ENCODE assay signal across 13 cellular contexts in genomic region chr6:34383171-34383631, GRCh38. TPM values are rescaled to one million over a fixed set of nuclear protein-coding genes. Genes with fewer than 3 reads are reported as not detected.
DNase-seq lines count a peak whose midpoint lies in the region; ATAC-seq, FAIRE-seq and TF ChIP-seq lines count a peak whose summit lies in the region.
"Had no signal": no experiment of that assay in that cellular context is flagged by ENCODE, and none has a peak within 500 bp of the region (broad histone marks: within the 10 kb centered on the region; RNA-seq: fewer than 3 reads in every experiment).

No MANE protein-coding gene starts in this region.

- no peak overlapping the region for H3K18ac ChIP-seq in H9 (ENCODE audit: insufficient read length, low read depth, low read length)

- no peak overlapping the region for H2BK5ac ChIP-seq in H9 (ENCODE audit: insufficient read length, low read length)

- H3K56ac ChIP-seq in H9 (ENCODE audit: insufficient read length, low read depth, low read length): no peak overlapping the region

- H2AFZ ChIP-seq in H9 (ENCODE audit: low read length) (no peak overlapping the region), hepatocyte (no peak overlapping the region)

- no peak for TF ChIP-seq EP300 in stomach (IDR thresholded peaks at IDR 0.05)

- H3K36me3 ChIP-seq in hepatocyte (replicated peaks; ENCODE audit: insufficient read depth, low read depth): no peaks in the 10 kb centered on the region
- peaks cover 0 to 6% (median 0%) of the 10 kb centered on the region in 4 donors for H3K36me3 ChIP-seq in stomach
- H3K36me3 ChIP-seq in small intestine (ENCODE audit: control insufficient read depth in 2 of 2, insufficient read depth in 2 of 2, low read length in 2 of 2): no peaks in the 10 kb centered on the region
- H3K36me3 ChIP-seq: Peyer's patch had no signal

- no peaks in the 10 kb centered on the region for H3K23me2 ChIP-seq in H9 (ENCODE audit: insufficient read length, low read depth, low read length, poor library complexity, severe bottlenecking)

- DNase-seq in H9: no peak
- peak; percentile 93 for DNase-seq in amniotic epithelial cell (ENCODE audit: low read depth)
- DNase-seq in hepatocyte (ENCODE audit: low spot score): peak; percentile 35
- no peak for DNase-seq in stomach
- DNase-seq in SIG-M5 treated with dmso at 0.1 percent for 504 hours (lab: John Stamatoyannopoulos, UW; ENCODE audit: unreplicated experiment): no peak
- DNase-seq in HK-2 (ENCODE audit: unreplicated experiment): no peak
- DNase-seq in small intestine: no peak
- DNase-seq: activated CD4-positive, CD25-positive, alpha-beta regulatory T cell; DMS153; left colon; NCI-H187 treated with DMSO at 0.1 percent for 48 hours; Peyer's patch had no signal

- H3K9me2 ChIP-seq in hepatocyte (replicated peaks; ENCODE audit: insufficient read depth): no peaks in the 10 kb centered on the region

- H3K4ac ChIP-seq in H9 (ENCODE audit: low read depth, low read length): no peak overlapping the region

- no peak overlapping the region for H4K91ac ChIP-seq in H9 (ENCODE audit: insufficient read length, low read depth, low read length)

- no peak overlapping the region for H3T11ph ChIP-seq in H9 (ENCODE audit: low read length)

- H4K5ac ChIP-seq in H9 (ENCODE audit: insufficient read length, low read depth, low read length): no peak overlapping the region

- H4K20me1 ChIP-seq in H9 (ENCODE audit: control insufficient read depth, insufficient read depth, insufficient read length) (no peaks in the 10 kb centered on the region), hepatocyte (ENCODE audit: insufficient read depth, poor library complexity, severe bottlenecking) (peaks cover 36% of the 10 kb centered on the region)

- intact Hi-C loops in stomach (cut with DNase I; ENCODE audit: low total_unique reads): no loop called here

- no peak for TF ChIP-seq POLR2A in stomach (IDR thresholded peaks at IDR 0.05)

- no peak overlapping the region for H3K4me3 Mint-ChIP-seq in H9

- no peak for FAIRE-seq in small intestine (lab: Jason Lieb, UNC)

- H3K14ac ChIP-seq in H9 (ENCODE audit: insufficient read depth, low read length): no peak overlapping the region

- peaks cover 31 to 45% of the 10 kb centered on the region in 2 experiments for H3K4me1 Mint-ChIP-seq in H9

- H3K36me3 Mint-ChIP-seq in H9 (ENCODE audit: insufficient read depth in 1 of 3, low read depth in 3 of 3): peaks cover 0 to 3% (median 0%) of the 10 kb centered on the region in 3 experiments; a peak in 1 of 7 replicates

- H3K9me3 ChIP-seq in H9 (ENCODE audit: control insufficient read depth, low read depth, low read length): no peaks in the 10 kb centered on the region
- no peaks in the 10 kb centered on the region for H3K9me3 ChIP-seq in hepatocyte (ENCODE audit: low read depth)
- no peaks in the 10 kb centered on the region for H3K9me3 ChIP-seq in stomach
- no peaks in the 10 kb centered on the region for H3K9me3 ChIP-seq in small intestine (ENCODE audit: control insufficient read depth, low read depth)
- H3K9me3 ChIP-seq: Peyer's patch had no signal

- H2BK120ac ChIP-seq in H9 (ENCODE audit: low read depth, low read length, poor library complexity, severe bottlenecking): no peak overlapping the region

- H2BK12ac ChIP-seq in H9 (ENCODE audit: insufficient read length, low read depth, low read length): no peak overlapping the region

- H3K9me3 Mint-ChIP-seq in H9: no peaks in the 10 kb centered on the region

- TF ChIP-seq CTCF in H9 (conservative IDR thresholded peaks at IDR 0.05) (no peak), hepatocyte (IDR thresholded peaks at IDR 0.05; ENCODE audit: poor library complexity) (no peak), stomach (IDR thresholded peaks at IDR 0.05) (no peak)

- no peak overlapping the region for H3K4me3 ChIP-seq in hepatocyte
- no peak overlapping the region for H3K4me3 ChIP-seq in stomach
- H3K4me3 ChIP-seq in small intestine (ENCODE audit: low read depth in 1 of 2, low read length in 2 of 2): no peak overlapping the region
- H3K4me3 ChIP-seq: Peyer's patch had no signal

- H3K4me2 ChIP-seq in H9 (ENCODE audit: insufficient read depth, insufficient read length, low read length) (no peak overlapping the region), hepatocyte (no peak overlapping the region)

- H3K27ac ChIP-seq in H9 (ENCODE audit: insufficient read length, low read depth, low read length): no peak overlapping the region
- peak overlapping the region; percentile 75 for H3K27ac ChIP-seq in hepatocyte
- peak overlapping the region in 3 of 5 donors; percentile 19 to 65 (median 57) for H3K27ac ChIP-seq in stomach
- H3K27ac ChIP-seq in small intestine (ENCODE audit: low read depth in 1 of 2, low read length in 1 of 2): peak overlapping the region in 1 of 2 donors; percentile 14

- no peak overlapping the region for H3K9ac ChIP-seq in H9 (ENCODE audit: extremely low read depth, insufficient read length, low read length)

- peaks cover 5% of the 10 kb centered on the region for H3K79me1 ChIP-seq in H9 (ENCODE audit: insufficient read depth, low read depth, low read length, poor library complexity, severe bottlenecking)

- H2AK5ac ChIP-seq in H9 (ENCODE audit: insufficient read length, low read length): no peak overlapping the region

- H3K23ac ChIP-seq in H9 (ENCODE audit: insufficient read length, low read depth, low read length): no peak overlapping the region

- H3K79me2 ChIP-seq in H9 (ENCODE audit: insufficient read depth, low read length) (peaks cover 20% of the 10 kb centered on the region; the same call in 1 of the 2 replicates), hepatocyte (peaks cover 91% of the 10 kb centered on the region)

- no peak for ATAC-seq in HG03159 (IDR thresholded peaks at IDR 0.05; ENCODE audit: unreplicated experiment)
- ATAC-seq: left colon had no signal

- H2BK15ac ChIP-seq in H9 (ENCODE audit: low read depth, low read length): no peak overlapping the region

- no peaks in the 10 kb centered on the region for H3K27me3 ChIP-seq in H9 (ENCODE audit: insufficient read depth, low read length)
- no peaks in the 10 kb centered on the region for H3K27me3 ChIP-seq in hepatocyte
- H3K27me3 ChIP-seq in stomach: no peaks in the 10 kb centered on the region
- H3K27me3 ChIP-seq in small intestine (ENCODE audit: control insufficient read depth in 2 of 2, insufficient read depth in 2 of 2, low read length in 2 of 2): no peaks in the 10 kb centered on the region
- H3K27me3 ChIP-seq: Peyer's patch had no signal

- no peak overlapping the region for H2BK20ac ChIP-seq in H9 (ENCODE audit: low read depth, low read length, poor library complexity, severe bottlenecking)

- H3K4me1 ChIP-seq in H9 (ENCODE audit: insufficient read depth, low read length) (peaks cover 2% of the 10 kb centered on the region), hepatocyte (ENCODE audit: insufficient read depth) (peaks cover 19% of the 10 kb centered on the region), stomach (peaks cover 15 to 42% (median 27%) of the 10 kb centered on the region in 4 donors), small intestine (ENCODE audit: control insufficient read depth in 2 of 2, insufficient read depth in 1 of 2, low read depth in 1 of 2, low read length in 1 of 2) (peaks cover 5 to 9% of the 10 kb centered on the region in 2 donors)

- no peak overlapping the region for H4K8ac ChIP-seq in H9 (replicated peaks; ENCODE audit: insufficient read length, low read depth, low read length)

- WGBS in H9 (ENCODE audit: extremely low coverage, insufficient read length, low lambda C conversion rate): no CpG with 5 or more reads among the region's 3 CpGs
- 31% methylated on average over 3 of the region's 3 CpGs for WGBS in hepatocyte (ENCODE audit: low lambda C conversion rate, missing lambda C conversion rate)
- WGBS in stomach, 5 donors: 63 to 78% (median 74%) methylated on average over 3 of the region's 3 CpGs
- WGBS in small intestine, 3 donors: 66 to 92% (median 88%) methylated on average over 3 of the region's 3 CpGs

- no peaks in the 10 kb centered on the region for H3K27me3 Mint-ChIP-seq in H9 (ENCODE audit: low read depth)

- H3K27ac Mint-ChIP-seq in H9: peak overlapping the region; percentile 16 to 65 (median 19); a peak in 3 of 7 replicates

RNA-seq across cellular contexts. Expression of gene NUDT3, which starts 9.3 kb away (rescaled TPM):
- total RNA-seq in H9 (2021) (22.7 and 23.6 TPM in 2 replicates), hepatocyte (17.9 and 20.4 TPM in 2 replicates), stomach (10 to 100 TPM in 3 of 5 donors, 1 to 10 TPM in 2; 8.8 to 34.0 (median 22.3) TPM)
- polyA plus RNA-seq in hepatocyte (6.2 and 6.4 TPM in 2 replicates), stomach (10 to 100 TPM in 2 of 3 donors, 1 to 10 TPM in 1; 8.7 to 13.6 (median 12.6) TPM), small intestine (10 to 100 TPM in 1 of 3 donors, 1 to 10 TPM in 2; 6.5 to 13.4 (median 7.2) TPM)

RNA-seq across cellular contexts. Expression of gene RPS10, which starts 42.7 kb away (rescaled TPM):
- 2,330 and 2,392 TPM in 2 replicates for total RNA-seq in H9 (2021)
- total RNA-seq in hepatocyte: 1,824 and 2,302 TPM in 2 replicates
- polyA plus RNA-seq in hepatocyte: 518 and 544 TPM in 2 replicates
- total RNA-seq in stomach: 1,000 to 10,000 TPM in 4 of 5 donors, 100 to 1,000 TPM in 1; 371 to 2,165 (median 1,796) TPM
- polyA plus RNA-seq in stomach: 1,000 to 10,000 TPM; 3,296 to 4,063 (median 3,349) TPM
- 1,000 to 10,000 TPM; 2,052 to 4,302 (median 3,085) TPM for polyA plus RNA-seq in small intestine

Comparison
In these comparisons a context has a peak if more than half of its experiments do, and no peak if none do; other contexts are left out.
1. DNase-seq: peak in amniotic epithelial cell (single experiment) and hepatocyte (single experiment); none in H9 (single experiment), stomach (single experiment), SIG-M5 treated with dmso at 0.1 percent for 504 hours (single experiment), HK-2 (single experiment) and small intestine (single experiment).